Comparison of ENCODE assay signal across 10 cellular contexts in genomic region chr2:112465373-112465772, GRCh38. TPM values are rescaled to one million over a fixed set of nuclear protein-coding genes. Genes with fewer than 3 reads are reported as not detected.
A peak's percentile ranks its signal among the peaks of the same experiment; 100 is the strongest.
DNase-seq lines count a peak whose midpoint lies in the region; ATAC-seq and TF ChIP-seq lines count a peak whose summit lies in the region.
"Had no signal": no experiment of that assay in that cellular context is flagged by ENCODE, and none has a peak within 500 bp of the region (broad histone marks: within the 10 kb centered on the region; RNA-seq: fewer than 3 reads in every experiment).

No MANE protein-coding gene starts in this region.

- CTCF ChIA-PET in HEK293T (lab: Yijun Ruan, JAX) = no interaction called here

- no peaks in the 10 kb centered on the region for H3K4me1 ChIP-seq in mucosa of descending colon (ENCODE audit: low read depth)
- no peaks in the 10 kb centered on the region for H3K4me1 ChIP-seq in gastroesophageal sphincter

- WGBS in gastroesophageal sphincter (ENCODE audit: low coverage in 1 of 2), 2 donors = 63 to 79% methylated on average over 3 of the region's 3 CpGs

- peak; percentile 39 for TF ChIP-seq CTCF in WERI-Rb-1 (IDR thresholded peaks at IDR 0.05; ENCODE audit: low read depth, low read length)
- TF ChIP-seq CTCF in mucosa of descending colon (IDR thresholded peaks at IDR 0.05) = no peak
- no peak for TF ChIP-seq CTCF in gastroesophageal sphincter (IDR thresholded peaks at IDR 0.05)

- no peaks in the 10 kb centered on the region for H3K9me3 ChIP-seq in WERI-Rb-1 (ENCODE audit: severe bottlenecking)
- no peaks in the 10 kb centered on the region for H3K9me3 ChIP-seq in mucosa of descending colon
- peaks cover 0 to 17% (median 0%) of the 10 kb centered on the region in 3 donors for H3K9me3 ChIP-seq in gastroesophageal sphincter

- H3K27ac ChIP-seq in WERI-Rb-1 = no peak overlapping the region
- H3K27ac ChIP-seq in gastroesophageal sphincter = no peak overlapping the region

- intact Hi-C loops in mucosa of descending colon (cut with DNase I, micrococcal nuclease) = no loop called here

- ATAC-seq in mucosa of descending colon (no peak), gastroesophageal sphincter (no peak)

- H3K27me3 ChIP-seq in WERI-Rb-1 (ENCODE audit: insufficient read depth, low read depth, severe bottlenecking) (no peaks in the 10 kb centered on the region), gastroesophageal sphincter (peaks cover 11% of the 10 kb centered on the region)

- no peak for TF ChIP-seq EP300 in gastroesophageal sphincter (IDR thresholded peaks at IDR 0.05)

- H3K4me3 ChIP-seq in WERI-Rb-1 (ENCODE audit: low read depth, low read length) (no peak overlapping the region), mucosa of descending colon (no peak overlapping the region), gastroesophageal sphincter (no peak overlapping the region)

- peak; percentile 27 to 28 for DNase-seq in AML-193 (lab: John Stamatoyannopoulos, UW)
- DNase-seq in HEK293T (ENCODE audit: extremely low spot score) = peak; percentile 14
- no peak for DNase-seq in WERI-Rb-1
- DNase-seq in iPS-NIHi7 (ENCODE audit: extremely low spot score) = peak; percentile 57
- DNase-seq in mucosa of descending colon = no peak
- DNase-seq in NCI-H526 (lab: John Stamatoyannopoulos, UW) = no peak
- DNase-seq in NCI-H774 (lab: John Stamatoyannopoulos, UW) = no peak
- DNase-seq: NCI-H2081, SHP77 treated with DMSO at 0.1 percent for 48 hours had no signal

- no peak for TF ChIP-seq POLR2A in gastroesophageal sphincter (IDR thresholded peaks at IDR 0.05)

- POLR2A ChIA-PET in HEK293T (lab: Yijun Ruan, JAX) = no interaction called here

- H3K36me3 ChIP-seq in WERI-Rb-1 = no peaks in the 10 kb centered on the region
- H3K36me3 ChIP-seq in mucosa of descending colon (ENCODE audit: low read depth) = no peaks in the 10 kb centered on the region
- no peaks in the 10 kb centered on the region for H3K36me3 ChIP-seq in gastroesophageal sphincter

TF ChIP-seq in HEK293T, 16 proteins besides CTCF, POLR2A, EP300 and RAD21:
- no peak for TF ChIP-seq FOXM1 (IDR thresholded peaks at IDR 0.05; ENCODE audit: borderline replicate concordance)
- no peak for TF ChIP-seq CTBP1 (IDR thresholded peaks at IDR 0.05; ENCODE audit: borderline replicate concordance)
- TF ChIP-seq SP1 (IDR thresholded peaks at IDR 0.05) = no peak
- TF ChIP-seq HDGF (IDR thresholded peaks at IDR 0.05; ENCODE audit: borderline replicate concordance) = no peak
- no peak for TF ChIP-seq FOXA1 (IDR thresholded peaks at IDR 0.05)
- no peak for TF ChIP-seq FOXK2 (IDR thresholded peaks at IDR 0.05)
- no peak for TF ChIP-seq ARNT (IDR thresholded peaks at IDR 0.05)
- TF ChIP-seq ELF4 (IDR thresholded peaks at IDR 0.05) = no peak
- no peak for TF ChIP-seq L3MBTL2 (conservative IDR thresholded peaks at IDR 0.05)
- TF ChIP-seq SUZ12 (IDR thresholded peaks at IDR 0.05) = no peak
- no peak for TF ChIP-seq LEF1 (IDR thresholded peaks at IDR 0.05; ENCODE audit: borderline replicate concordance)
- TF ChIP-seq NFRKB (IDR thresholded peaks at IDR 0.05) = no peak
- TF ChIP-seq TARDBP (IDR thresholded peaks at IDR 0.05) = no peak
- TF ChIP-seq PKNOX1 (IDR thresholded peaks at IDR 0.05) = no peak
- no peak for TF ChIP-seq ZNF384 (IDR thresholded peaks at IDR 0.05)
- no peak for TF ChIP-seq BHLHE40 (IDR thresholded peaks at IDR 0.05; ENCODE audit: borderline replicate concordance)

RNA-seq across cellular contexts. Expression of gene TTL, which starts 16.6 kb away (rescaled TPM):
- total RNA-seq in mucosa of descending colon (10 to 100 TPM; 13.4 to 32.2 (median 20.3) TPM), gastroesophageal sphincter (10 to 100 TPM; 19.3 to 33.8 (median 24.9) TPM)

RNA-seq across cellular contexts. Expression of gene RGPD8, which starts 31.9 kb away (rescaled TPM):
- 10 to 100 TPM in 2 of 3 donors, 1 to 10 TPM in 1; 7.5 to 18.8 (median 13.9) TPM for total RNA-seq in mucosa of descending colon
- total RNA-seq in gastroesophageal sphincter = 10 to 100 TPM; 15.9 to 38.4 (median 18.3) TPM

Comparison
In these comparisons a context has a peak if more than half of its experiments do, and no peak if none do; other contexts are left out.
1. DNase-seq: peak in AML-193 (2 of 2), HEK293T (single experiment) and iPS-NIHi7 (single experiment); none in WERI-Rb-1 (single experiment), mucosa of descending colon (0 of 3), NCI-H526 (0 of 2) and NCI-H774 (single experiment).